23 cellular contexts compared by ENCODE assay signal in the genomic region with DNA sequence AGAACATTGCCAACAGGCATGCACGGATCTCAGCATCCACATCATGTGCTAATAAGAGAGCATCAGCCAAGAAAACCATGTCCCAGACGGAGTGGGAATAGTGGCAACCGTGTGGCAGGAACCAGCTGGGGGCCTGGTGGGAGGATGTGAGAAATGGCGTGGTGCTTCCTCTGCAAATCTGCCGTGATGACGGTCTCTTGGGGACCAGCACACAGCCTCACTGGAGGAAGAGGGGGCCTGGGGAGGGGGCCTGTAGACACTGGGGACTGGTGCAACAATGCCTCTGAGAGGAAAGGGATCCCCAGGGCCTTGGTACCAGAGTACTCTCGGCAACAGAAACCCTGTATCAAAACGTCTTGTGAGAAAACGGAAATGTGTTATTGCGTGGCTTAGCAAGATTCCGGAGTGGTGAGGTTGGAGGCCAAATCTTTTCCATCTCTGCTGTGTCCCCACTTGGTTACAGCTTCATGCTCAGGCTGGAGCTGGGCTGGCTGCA.
DNase-seq lines count a peak whose midpoint lies in the region; ATAC-seq, FAIRE-seq and TF ChIP-seq lines count a peak whose summit lies in the region.
"Had no signal": no experiment of that assay in that cellular context is flagged by ENCODE, and none has a peak within 500 bp of the region (broad histone marks: within the 10 kb centered on the region; RNA-seq: fewer than 3 reads in every experiment).

No MANE protein-coding gene starts in this region.

- CTCF ChIA-PET in GM12878 (lab: Yijun Ruan, JAX) = interaction anchor here (1.1 to 1.7 kb wide), 4 partner anchors 19 to 60 kb away, joined by 3 to 13 read pairs (median 4); no protein-coding TSS in a partner anchor

- peak overlapping the region; percentile 60 to 96 (median 88) for H3K4me2 ChIP-seq in BLaER1 treated with 17β-estradiol and CSF1 and Interleukin-3, amounts not matched to agents 10 nM and 100 nM
- H3K4me2 ChIP-seq in GM12878 (ENCODE audit: control insufficient read depth, insufficient read depth) = peak overlapping the region; percentile 44; the same call in 1 of the 2 replicates
- H3K4me2 ChIP-seq: A549, GM23338 had no signal

- no peaks in the 10 kb centered on the region for H3K9me3 ChIP-seq in BLaER1 treated with 17β-estradiol and CSF1 and Interleukin-3, amounts not matched to agents 10 nM and 100 nM (replicated peaks in 1 of 11)
- no peaks in the 10 kb centered on the region for H3K9me3 ChIP-seq in GM12878 (replicated peaks; ENCODE audit: control insufficient read depth, insufficient read depth, low read length)
- H3K9me3 ChIP-seq: A549, gastrocnemius medialis, MG63 had no signal

- H3K36me3 ChIP-seq in BLaER1 treated with 17β-estradiol and CSF1 and Interleukin-3, amounts not matched to agents 10 nM and 100 nM = no peaks in the 10 kb centered on the region
- H3K36me3 ChIP-seq in GM12878 (ENCODE audit: control insufficient read depth in 2 of 2, insufficient read depth in 2 of 2, low read length in 1 of 2) = no peaks in the 10 kb centered on the region
- H3K36me3 ChIP-seq: gastrocnemius medialis, MG63 had no signal

- peak overlapping the region in 6 of 11 experiments; percentile 12 to 61 (median 44); a peak in 10 of 22 replicates for H3K9ac ChIP-seq in BLaER1 treated with 17β-estradiol and CSF1 and Interleukin-3, amounts not matched to agents 10 nM and 100 nM
- H3K9ac ChIP-seq in GM12878 (ENCODE audit: control insufficient read depth, insufficient read depth, low read length) = no peak overlapping the region

- peak overlapping the region in 7 of 11 experiments; percentile 20 to 80 (median 73); a peak in 12 of 22 replicates for H3K27ac ChIP-seq in BLaER1 treated with 17β-estradiol and CSF1 and Interleukin-3, amounts not matched to agents 10 nM and 100 nM
- H3K27ac ChIP-seq in GM12878 (ENCODE audit: control insufficient read depth, insufficient read depth) = no peak overlapping the region
- H3K27ac ChIP-seq: A549, C4-2B, gastrocnemius medialis had no signal

- H3K4me3 ChIP-seq in BLaER1 treated with 17β-estradiol and CSF1 and Interleukin-3, amounts not matched to agents 10 nM and 100 nM = peak overlapping the region in 6 of 10 experiments; percentile 12 to 37 (median 15); a peak in 4 of 20 replicates
- no peak overlapping the region for H3K4me3 ChIP-seq in GM12878
- H3K4me3 ChIP-seq: A549, gastrocnemius medialis, GM23338, MG63 had no signal

- POLR2A ChIA-PET in GM12878 (lab: Charles Lee) = no interaction called here

- ATAC-seq in GM19395 (IDR thresholded peaks at IDR 0.05; ENCODE audit: unreplicated experiment) = peak; percentile 52
- peak; percentile 54 for ATAC-seq in HG03066 (IDR thresholded peaks at IDR 0.05; ENCODE audit: low read depth, unreplicated experiment)
- peak; percentile 89 for ATAC-seq in GM12878
- no peak for ATAC-seq in HG03571 (IDR thresholded peaks at IDR 0.05; ENCODE audit: unreplicated experiment)
- no peak for ATAC-seq in esophagus mucosa
- ATAC-seq: A549, gastrocnemius medialis, GM23338, right cardiac atrium had no signal

- TF ChIP-seq CTCF in GM12878 (IDR thresholded peaks at IDR 0.05 in 2 of 3, conservative IDR thresholded peaks at IDR 0.05 in 1 of 3; ENCODE audit: control insufficient read depth in 2 of 3, extremely low read depth in 1 of 3, insufficient read depth in 1 of 3, low read depth in 3 of 3, low read length in 3 of 3) = no peak

- RAD21 ChIA-PET in GM12878 (lab: Charles Lee; ENCODE audit: unreplicated experiment) = no interaction called here

- peaks cover 0 to 33% (median 20%) of the 10 kb centered on the region in 11 experiments; a peak in 14 of 22 replicates for H3K27me3 ChIP-seq in BLaER1 treated with 17β-estradiol and CSF1 and Interleukin-3, amounts not matched to agents 10 nM and 100 nM
- H3K27me3 ChIP-seq in GM12878 (replicated peaks in 1 of 2; ENCODE audit: control insufficient read depth in 2 of 2, insufficient read depth in 2 of 2, low read length in 1 of 2) = no peaks in the 10 kb centered on the region
- H3K27me3 ChIP-seq: gastrocnemius medialis, MG63 had no signal

- peaks cover 0 to 3% (median 0%) of the 10 kb centered on the region in 11 experiments; a peak in 1 of 22 replicates for H4K20me1 ChIP-seq in BLaER1 treated with 17β-estradiol and CSF1 and Interleukin-3, amounts not matched to agents 10 nM and 100 nM
- H4K20me1 ChIP-seq in GM12878 (ENCODE audit: control insufficient read depth, insufficient read depth) = no peaks in the 10 kb centered on the region

- DNase-seq in GM12878 (ENCODE audit: low read depth, low spot score) = peak; percentile 40
- no peak for DNase-seq in frontal cortex (ENCODE audit: low spot score in 2 of 2)
- no peak for DNase-seq in T-helper 1 cell
- DNase-seq: activated CD4-positive, alpha-beta T cell treated with anti-CD3 and anti-CD28 coated beads for 4 hours; activated naive CD8-positive, alpha-beta T cell treated with anti-CD3 and anti-CD28 coated beads for 36 hours; cerebellar nuclear complex; gastrocnemius medialis; kidney; mammary epithelial cell; MG63; NCI-H2171 treated with DMSO at 0.1 percent for 48 hours; right cardiac atrium; SHP77 treated with DMSO at 0.1 percent for 48 hours; substantia nigra had no signal

- FAIRE-seq in GM12878 (lab: Jason Lieb, UNC) = no peak
- FAIRE-seq in frontal cortex (lab: Jason Lieb, UNC) = no peak
- FAIRE-seq: A549, kidney, urothelium cell line had no signal

- BruUV-seq in GM12878 (replicated peaks; lab: Mats Ljungman, UMichigan) = no TSS peak

- in situ Hi-C loops in GM12878 (cut with MboI) = no loop called here

- no peak for TF ChIP-seq RAD21 in GM12878 (IDR thresholded peaks at IDR 0.05; ENCODE audit: insufficient read depth, low read depth, low read length)

- no peak for TF ChIP-seq POLR2A in GM12878 (IDR thresholded peaks at IDR 0.05; ENCODE audit: low read depth, low read length)

- no peaks in the 10 kb centered on the region for H3K79me2 ChIP-seq in GM12878 (ENCODE audit: control insufficient read depth, insufficient read depth, low read length)

- 4% methylated on average over 11 of the region's 11 CpGs for WGBS in GM12878 (ENCODE audit: insufficient coverage, insufficient replicate concordance, low lambda C conversion rate, missing lambda C conversion rate)

- peaks cover 14 to 70% (median 56%) of the 10 kb centered on the region in 10 experiments for H3K4me1 ChIP-seq in BLaER1 treated with 17β-estradiol and CSF1 and Interleukin-3, amounts not matched to agents 10 nM and 100 nM
- H3K4me1 ChIP-seq in GM12878 (ENCODE audit: control insufficient read depth, insufficient read depth, low read length) = peaks cover 15% of the 10 kb centered on the region
- H3K4me1 ChIP-seq: A549, gastrocnemius medialis had no signal

- peak overlapping the region; percentile 19; the same call in 1 of the 2 replicates for H2AFZ ChIP-seq in GM12878 (ENCODE audit: control insufficient read depth, low read depth, low read length)
- H2AFZ ChIP-seq: GM23338 had no signal

- SMC1A ChIA-PET in GM12878 (lab: Charles Lee; ENCODE audit: uncharacterized antibody, unreplicated experiment) = interaction anchor here (0.6 to 1.1 kb wide), 3 partner anchors 9 to 184 kb away, joined by 3 to 4 read pairs (median 4); no protein-coding TSS in a partner anchor

- TF ChIP-seq EP300 in GM12878 (IDR thresholded peaks at IDR 0.05; ENCODE audit: borderline replicate concordance in 1 of 2, control insufficient read depth in 1 of 2, low read depth in 2 of 2, low read length in 2 of 2) = 0 out of 4 replicates have a peak, but pooled peaks of 1 of the 2 experiments have one; percentile 6

- intact Hi-C loops in GM12878 (cut with micrococcal nuclease; ENCODE audit: unreplicated experiment) = loop anchor here (2.0 kb wide), 1 partner anchor 59 kb away; no protein-coding TSS in a partner anchor

TF ChIP-seq in GM12878, 131 proteins besides CTCF, POLR2A, EP300 and RAD21 (continues in another document):
- TF ChIP-seq MTA3 (IDR thresholded peaks at IDR 0.05; ENCODE audit: borderline replicate concordance, low read length) (no peak), RCOR1 (conservative IDR thresholded peaks at IDR 0.05; ENCODE audit: low read depth, low read length) (no peak), IKZF1 (conservative IDR thresholded peaks at IDR 0.05) (peak; percentile 49; the same call in 1 of the 2 replicates), ZNF384 (IDR thresholded peaks at IDR 0.05; ENCODE audit: borderline replicate concordance, low read depth, low read length) (no peak), SPI1 (IDR thresholded peaks at IDR 0.05; ENCODE audit: borderline replicate concordance, insufficient read depth, low read depth, low read length) (peak; percentile 14; the same call in 1 of the 2 replicates), PAX5 (IDR thresholded peaks at IDR 0.05; ENCODE audit: borderline replicate concordance, low read depth, low read length) (0 out of 2 replicates have a peak, but pooled peaks have one; percentile 3), SMAD5 (IDR thresholded peaks at IDR 0.05; ENCODE audit: low read depth) (no peak), TCF12 (IDR thresholded peaks at IDR 0.05; ENCODE audit: low read depth, low read length) (0 out of 2 replicates have a peak, but pooled peaks have one; percentile 42)
- TF ChIP-seq, protein P1, sequence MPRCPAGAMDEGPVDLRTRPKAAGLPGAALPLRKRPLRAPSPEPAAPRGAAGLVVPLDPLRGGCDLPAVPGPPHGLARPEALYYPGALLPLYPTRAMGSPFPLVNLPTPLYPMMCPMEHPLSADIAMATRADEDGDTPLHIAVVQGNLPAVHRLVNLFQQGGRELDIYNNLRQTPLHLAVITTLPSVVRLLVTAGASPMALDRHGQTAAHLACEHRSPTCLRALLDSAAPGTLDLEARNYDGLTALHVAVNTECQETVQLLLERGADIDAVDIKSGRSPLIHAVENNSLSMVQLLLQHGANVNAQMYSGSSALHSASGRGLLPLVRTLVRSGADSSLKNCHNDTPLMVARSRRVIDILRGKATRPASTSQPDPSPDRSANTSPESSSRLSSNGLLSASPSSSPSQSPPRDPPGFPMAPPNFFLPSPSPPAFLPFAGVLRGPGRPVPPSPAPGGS (IDR thresholded peaks at IDR 0.05; ENCODE audit: borderline replicate concordance, insufficient read depth, low read depth, low read length, poor library complexity, severe bottlenecking) = no peak

Comparison
In these comparisons a context has a peak if more than half of its experiments do, and no peak if none do; other contexts are left out.
1. ATAC-seq: peak in GM19395 (single experiment), HG03066 (single experiment) and GM12878 (single experiment); none in HG03571 (single experiment) and esophagus mucosa (single experiment).